In the genomic region with DNA sequence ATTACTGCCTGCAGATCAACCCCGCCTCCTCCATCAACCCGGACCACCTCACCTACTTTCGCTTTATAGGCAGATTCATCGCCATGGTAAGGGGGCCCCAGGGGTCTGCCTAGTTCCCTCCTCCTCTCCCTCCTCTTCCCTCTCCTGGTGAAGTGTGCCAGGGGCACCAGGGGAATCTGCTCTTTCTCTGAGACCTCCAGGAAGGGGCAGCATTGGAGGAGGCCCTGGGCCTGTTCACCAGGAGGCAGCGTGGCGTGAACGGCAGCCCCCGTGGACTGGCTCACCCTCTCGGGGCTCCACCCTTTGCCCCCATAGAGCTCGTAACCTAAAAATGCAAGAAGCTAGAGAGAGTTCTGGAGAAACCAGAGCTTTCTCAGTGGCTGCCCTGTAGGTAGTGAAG, we compare ENCODE assay signal across 22 cellular contexts. TPM values are rescaled to one million over a fixed set of nuclear protein-coding genes. Genes with fewer than 3 reads are reported as not detected.
DNase-seq lines count a peak whose midpoint lies in the region; ATAC-seq and TF ChIP-seq lines count a peak whose summit lies in the region.
"Had no signal": no experiment of that assay in that cellular context is flagged by ENCODE, and none has a peak within 500 bp of the region (broad histone marks: within the 10 kb centered on the region; RNA-seq: fewer than 3 reads in every experiment).

No MANE protein-coding gene starts in this region.

- no peaks in the 10 kb centered on the region for H3K79me2 ChIP-seq in neural progenitor cell (ENCODE audit: low read depth)

- no peaks in the 10 kb centered on the region for H3K27me3 ChIP-seq in lower lobe of right lung (ENCODE audit: low read depth)
- no peaks in the 10 kb centered on the region for H3K27me3 ChIP-seq in naive thymus-derived CD4-positive, alpha-beta T cell (ENCODE audit: control insufficient read depth in 2 of 2, insufficient read depth in 2 of 2, low read length in 2 of 2)
- H3K27me3 ChIP-seq in neural progenitor cell = no peaks in the 10 kb centered on the region

- no peaks in the 10 kb centered on the region for H3K9me3 ChIP-seq in lower lobe of right lung
- H3K9me3 ChIP-seq in naive thymus-derived CD4-positive, alpha-beta T cell (ENCODE audit: control insufficient read depth in 2 of 3, low read length in 3 of 3) = no peaks in the 10 kb centered on the region
- no peaks in the 10 kb centered on the region for H3K9me3 ChIP-seq in neural progenitor cell (ENCODE audit: low read depth)
- H3K9me3 ChIP-seq: SK-N-SH had no signal

- H3K27me3 Mint-ChIP-seq in naive thymus-derived CD4-positive, alpha-beta T cell = no peaks in the 10 kb centered on the region
- H3K27me3 Mint-ChIP-seq in neural progenitor cell (ENCODE audit: insufficient read depth, low read depth) = peaks cover 8% of the 10 kb centered on the region

- CTCF ChIA-PET in naive thymus-derived CD4-positive, alpha-beta T cell (lab: Charles Lee) = no interaction called here

- no peak overlapping the region for H3K9ac ChIP-seq in neural progenitor cell
- H3K9ac ChIP-seq: SK-N-SH had no signal

- H3K36me3 ChIP-seq in lower lobe of right lung (peaks cover 100% of the 10 kb centered on the region), neural progenitor cell (no peaks in the 10 kb centered on the region)
- H3K36me3 ChIP-seq in naive thymus-derived CD4-positive, alpha-beta T cell (ENCODE audit: control insufficient read depth in 2 of 3, insufficient read depth in 3 of 3, low read length in 3 of 3) = peaks cover 5 to 97% (median 8%) of the 10 kb centered on the region in 3 experiments

- H3K27ac ChIP-seq in lower lobe of right lung (no peak overlapping the region), substantia nigra (ENCODE audit: low read depth, low read length, poor library complexity, severe bottlenecking) (peak overlapping the region; percentile 30), neural progenitor cell (no peak overlapping the region)
- no peak overlapping the region for H3K27ac ChIP-seq in naive thymus-derived CD4-positive, alpha-beta T cell (ENCODE audit: low read depth, low read length)

- H3K36me3 Mint-ChIP-seq in naive thymus-derived CD4-positive, alpha-beta T cell = peaks cover 2 to 70% (median 17%) of the 10 kb centered on the region in 5 donors
- peaks cover 19% of the 10 kb centered on the region for H3K36me3 Mint-ChIP-seq in neural progenitor cell

- POLR2A ChIA-PET in naive thymus-derived CD4-positive, alpha-beta T cell (lab: Charles Lee) = no interaction called here

- peaks cover 0 to 2% (median 0%) of the 10 kb centered on the region in 11 donors for H3K9me3 Mint-ChIP-seq in naive thymus-derived CD4-positive, alpha-beta T cell
- H3K9me3 Mint-ChIP-seq in neural progenitor cell = no peaks in the 10 kb centered on the region
- H3K9me3 Mint-ChIP-seq: CD14-positive monocyte had no signal

- no peak overlapping the region for H3K4me2 ChIP-seq in neural progenitor cell
- H3K4me2 ChIP-seq: SK-N-SH had no signal

- H3K4me3 Mint-ChIP-seq in naive thymus-derived CD4-positive, alpha-beta T cell = no peak overlapping the region
- no peak overlapping the region for H3K4me3 Mint-ChIP-seq in neural progenitor cell
- H3K4me3 Mint-ChIP-seq: CD14-positive monocyte had no signal

- H3K4me3 ChIP-seq in lower lobe of right lung = no peak overlapping the region
- no peak overlapping the region for H3K4me3 ChIP-seq in naive thymus-derived CD4-positive, alpha-beta T cell (ENCODE audit: low read length)
- H3K4me3 ChIP-seq in neural progenitor cell = no peak overlapping the region

- peaks cover 0 to 3% (median 0%) of the 10 kb centered on the region in 7 donors for H3K4me1 Mint-ChIP-seq in naive thymus-derived CD4-positive, alpha-beta T cell
- H3K4me1 Mint-ChIP-seq in neural progenitor cell = peaks cover 7% of the 10 kb centered on the region
- H3K4me1 Mint-ChIP-seq: CD14-positive monocyte had no signal

- H3F3A ChIP-seq in neural progenitor cell (ENCODE audit: low read depth) = no peaks in the 10 kb centered on the region

- DNase-seq in NCI-H748 (lab: John Stamatoyannopoulos, UW; ENCODE audit: unreplicated experiment) (peak; percentile 24), NCI-H748 treated with DMSO at 0.1 percent for 48 hours (lab: John Stamatoyannopoulos, UW) (no peak), lower lobe of right lung (peak; percentile 10), substantia nigra (lab: John Stamatoyannopoulos, UW) (no peak), neural progenitor cell (ENCODE audit: low spot score) (no peak)
- DNase-seq in naive thymus-derived CD4-positive, alpha-beta T cell = no peak
- DNase-seq: 8988T, AML-193, EL, GF-D8, Karpas-422, MV-4-11, NCI-H1105 treated with DMSO at 0.1 percent for 48 hours, NCI-H1694 treated with DMSO at 0.1 percent for 48 hours, NCI-H510A, NCI-H82, SIG-M5, SK-N-SH had no signal

- no peaks in the 10 kb centered on the region for H4K20me1 ChIP-seq in neural progenitor cell (ENCODE audit: low read depth)

- peak overlapping the region in 2 of 9 donors; percentile 21 to 65 for H3K27ac Mint-ChIP-seq in naive thymus-derived CD4-positive, alpha-beta T cell
- no peak overlapping the region for H3K27ac Mint-ChIP-seq in neural progenitor cell

- no peaks in the 10 kb centered on the region for H3K4me1 ChIP-seq in lower lobe of right lung
- H3K4me1 ChIP-seq in naive thymus-derived CD4-positive, alpha-beta T cell (ENCODE audit: control insufficient read depth in 2 of 2, insufficient read depth in 2 of 2, low read length in 2 of 2) = no peaks in the 10 kb centered on the region
- no peaks in the 10 kb centered on the region for H3K4me1 ChIP-seq in neural progenitor cell

- TF ChIP-seq CTCF in lower lobe of right lung (IDR thresholded peaks at IDR 0.05) (no peak), neural progenitor cell (IDR thresholded peaks at IDR 0.05) (no peak)

- ATAC-seq in lower lobe of right lung (no peak), GM21423 (IDR thresholded peaks at IDR 0.05; ENCODE audit: unreplicated experiment) (no peak)
- ATAC-seq in naive thymus-derived CD4-positive, alpha-beta T cell = no peak
- ATAC-seq: Panc1 had no signal

- intact Hi-C loops in lower lobe of right lung (cut with DNase I) = no loop called here
- intact Hi-C loops in naive thymus-derived CD4-positive, alpha-beta T cell (cut with micrococcal nuclease) = loop anchor here in 1 of 2 donors (5.0 kb wide), 1 partner anchor 227 kb away; no protein-coding TSS in a partner anchor

- no peak overlapping the region for H2AFZ ChIP-seq in neural progenitor cell (replicated peaks)

RNA-seq across cellular contexts. Expression of a gene that starts 17.1 kb away (rescaled TPM):
- 2.7 TPM for total RNA-seq in lower lobe of right lung
- 1 to 10 TPM; 1.4 to 7.4 (median 3.6) TPM for total RNA-seq in naive thymus-derived CD4-positive, alpha-beta T cell
- polyA plus RNA-seq in naive thymus-derived CD4-positive, alpha-beta T cell = not detected
- total RNA-seq in neural progenitor cell (ENCODE audit: low replicate concordance) = 5.9 and 14.5 TPM in 2 replicates
- total RNA-seq: H7 had no signal
- polyA plus RNA-seq: CD14-positive monocyte had no signal

Comparison
In these comparisons a context has a peak if more than half of its experiments do, and no peak if none do; other contexts are left out.
1. DNase-seq: peak in NCI-H748 (single experiment) and lower lobe of right lung (single experiment); none in NCI-H748 treated with DMSO at 0.1 percent for 48 hours (single experiment), substantia nigra (0 of 49), naive thymus-derived CD4-positive, alpha-beta T cell (0 of 9) and neural progenitor cell (single experiment).